ENCODE assay signal across 19 cellular contexts in genomic region chr20:16581241-16581640, GRCh38. TPM values are rescaled to one million over a fixed set of nuclear protein-coding genes. Genes with fewer than 3 reads are reported as not detected.
DNase-seq lines count a peak whose midpoint lies in the region; TF ChIP-seq lines count a peak whose summit lies in the region.
"Had no signal": no experiment of that assay in that cellular context is flagged by ENCODE, and none has a peak within 500 bp of the region (broad histone marks: within the 10 kb centered on the region; RNA-seq: fewer than 3 reads in every experiment).

No MANE protein-coding gene starts in this region.

- no peaks in the 10 kb centered on the region for H3K9me3 Mint-ChIP-seq in MCF 10A (ENCODE audit: unreplicated experiment)
- no peaks in the 10 kb centered on the region for H3K9me3 Mint-ChIP-seq in CD4-positive, alpha-beta memory T cell
- H3K9me3 Mint-ChIP-seq in activated CD4-positive, alpha-beta T cell treated with anti-CD3 and anti-CD28 coated beads, Interleukin-2, amount 10 ng/mL, durations not matched to agents 24 days and 14 days, result no peaks in the 10 kb centered on the region
- no peaks in the 10 kb centered on the region for H3K9me3 Mint-ChIP-seq in T-helper 2 cell treated with Interferon-gamma antibody and Interleukin-4, amounts not matched to agents 5 μg/mL and 100 μg/mL, for 36 hours
- H3K9me3 Mint-ChIP-seq: CD4-positive, alpha-beta T cell; GM23338 had no signal

- no peak overlapping the region for H2AFZ ChIP-seq in mammary epithelial cell (ENCODE audit: low read depth, low read length)
- no peak overlapping the region for H2AFZ ChIP-seq in hepatocyte
- H2AFZ ChIP-seq: GM23338 had no signal

- peak overlapping the region; percentile 6 for H3K27ac Mint-ChIP-seq in MCF 10A (ENCODE audit: low read depth, unreplicated experiment)
- no peak overlapping the region for H3K27ac Mint-ChIP-seq in CD4-positive, alpha-beta memory T cell
- no peak overlapping the region for H3K27ac Mint-ChIP-seq in activated CD4-positive, alpha-beta T cell treated with anti-CD3 and anti-CD28 coated beads, Interleukin-2, amount 10 ng/mL, durations not matched to agents 24 days and 14 days
- no peak overlapping the region for H3K27ac Mint-ChIP-seq in T-helper 2 cell treated with Interferon-gamma antibody and Interleukin-4, amounts not matched to agents 5 μg/mL and 100 μg/mL, for 36 hours
- H3K27ac Mint-ChIP-seq: CD4-positive, alpha-beta T cell; GM23338; HFFc6 had no signal

- H3K27me3 Mint-ChIP-seq in MCF 10A (ENCODE audit: insufficient read depth, unreplicated experiment), result no peaks in the 10 kb centered on the region
- peaks cover 5 to 7% of the 10 kb centered on the region in 2 donors for H3K27me3 Mint-ChIP-seq in CD4-positive, alpha-beta memory T cell
- peaks cover 17% of the 10 kb centered on the region for H3K27me3 Mint-ChIP-seq in activated CD4-positive, alpha-beta T cell treated with anti-CD3 and anti-CD28 coated beads, Interleukin-2, amount 10 ng/mL, durations not matched to agents 24 days and 14 days
- peaks cover 9% of the 10 kb centered on the region for H3K27me3 Mint-ChIP-seq in T-helper 2 cell treated with Interferon-gamma antibody and Interleukin-4, amounts not matched to agents 5 μg/mL and 100 μg/mL, for 36 hours (ENCODE audit: low read depth)

- H3K79me2 ChIP-seq in mammary epithelial cell (ENCODE audit: insufficient read depth, low read length) (no peaks in the 10 kb centered on the region), hepatocyte (no peaks in the 10 kb centered on the region)

- H3K4me2 ChIP-seq in mammary epithelial cell (ENCODE audit: insufficient read depth, low read depth, low read length) (no peak overlapping the region), hepatocyte (no peak overlapping the region)
- H3K4me2 ChIP-seq: A549, GM23338 had no signal

- BruUV-seq in MCF 10A (replicated peaks; lab: Mats Ljungman, UMichigan) (no TSS peak), mammary epithelial cell (replicated peaks; lab: Mats Ljungman, UMichigan) (no TSS peak)

- H3K27me3 ChIP-seq in mammary epithelial cell (ENCODE audit: insufficient read depth, low read length) (no peaks in the 10 kb centered on the region), colonic mucosa (no peaks in the 10 kb centered on the region), hepatocyte (no peaks in the 10 kb centered on the region), stomach smooth muscle (ENCODE audit: control insufficient read depth in 1 of 2, insufficient read depth in 2 of 2, low read length in 2 of 2) (no peaks in the 10 kb centered on the region)
- H3K27me3 ChIP-seq in CD4-positive, alpha-beta memory T cell (ENCODE audit: insufficient read depth, low read length), result no peaks in the 10 kb centered on the region

- no peaks in the 10 kb centered on the region for H3K9me3 ChIP-seq in mammary epithelial cell (replicated peaks; ENCODE audit: insufficient read depth, low read length)
- H3K9me3 ChIP-seq in colonic mucosa, result no peaks in the 10 kb centered on the region
- H3K9me3 ChIP-seq in hepatocyte (ENCODE audit: low read depth), result no peaks in the 10 kb centered on the region
- no peaks in the 10 kb centered on the region for H3K9me3 ChIP-seq in stomach smooth muscle (ENCODE audit: control insufficient read depth in 2 of 2, low read length in 2 of 2)
- no peaks in the 10 kb centered on the region for H3K9me3 ChIP-seq in CD4-positive, alpha-beta memory T cell (ENCODE audit: control insufficient read depth in 1 of 2, low read length in 2 of 2)
- H3K9me3 ChIP-seq: A549 had no signal

- H3K4me1 ChIP-seq in mammary epithelial cell (ENCODE audit: insufficient read depth, low read length) (peaks cover 18% of the 10 kb centered on the region), colonic mucosa (peaks cover 6% of the 10 kb centered on the region), hepatocyte (ENCODE audit: insufficient read depth) (peaks cover 4% of the 10 kb centered on the region), stomach smooth muscle (ENCODE audit: control insufficient read depth, insufficient read depth, low read length) (peaks cover 14% of the 10 kb centered on the region)
- no peaks in the 10 kb centered on the region for H3K4me1 ChIP-seq in CD4-positive, alpha-beta memory T cell (ENCODE audit: insufficient read depth, low read length)

- CTCF ChIA-PET in MCF 10A (lab: Yijun Ruan, JAX) (interaction anchor here (0.6 to 2.5 kb wide), 9 partner anchors 13 to 873 kb away, joined by 3 to 11 read pairs (median 3); no protein-coding TSS in a partner anchor), mammary epithelial cell (lab: Charles Lee; ENCODE audit: low non-redundant PET) (no interaction called here)
- CTCF ChIA-PET in CD4-positive, alpha-beta memory T cell (lab: Charles Lee; ENCODE audit: partially characterized antibody), result no interaction called here

- no peaks in the 10 kb centered on the region for H3K9me2 ChIP-seq in hepatocyte (replicated peaks; ENCODE audit: insufficient read depth)

- in situ Hi-C loops in mammary epithelial cell (cut with MboI; ENCODE audit: low sequenced_read_pairs in 2 of 2), result no loop called here

- DNase-seq in MCF 10A (ENCODE audit: unreplicated experiment), result no peak
- DNase-seq in mammary epithelial cell, result no peak
- DNase-seq in colonic mucosa, result no peak
- DNase-seq in hepatocyte (ENCODE audit: low spot score), result no peak
- DNase-seq in CD4-positive, alpha-beta memory T cell, result no peak
- no peak for DNase-seq in activated CD4-positive, alpha-beta T cell treated with anti-CD3 and anti-CD28 coated beads, Interleukin-2, amount 10 ng/mL, durations not matched to agents 24 days and 14 days
- DNase-seq in T-helper 2 cell treated with Interferon-gamma antibody and Interleukin-4, amounts not matched to agents 5 μg/mL and 100 μg/mL, for 36 hours (ENCODE audit: low spot score), result no peak
- DNase-seq: AML-193; CD4-positive, alpha-beta T cell; DMS79 treated with DMSO at 0.1 percent for 48 hours; GF-D8; H7; HFFc6 had no signal

- 94% methylated on average over 2 of the region's 2 CpGs for WGBS in mammary epithelial cell (ENCODE audit: low coverage, missing lambda C conversion rate)
- 96% methylated on average over 2 of the region's 2 CpGs for WGBS in hepatocyte (ENCODE audit: low lambda C conversion rate, missing lambda C conversion rate)

- H3K9ac ChIP-seq in mammary epithelial cell (ENCODE audit: insufficient read depth, low read length) (no peak overlapping the region), colonic mucosa (ENCODE audit: low read depth in 2 of 2, low read length in 2 of 2) (no peak overlapping the region), stomach smooth muscle (ENCODE audit: low read length in 2 of 2) (no peak overlapping the region)

- H3K36me3 ChIP-seq in mammary epithelial cell (ENCODE audit: insufficient read depth, low read length), result no peaks in the 10 kb centered on the region
- no peaks in the 10 kb centered on the region for H3K36me3 ChIP-seq in colonic mucosa
- no peaks in the 10 kb centered on the region for H3K36me3 ChIP-seq in hepatocyte (replicated peaks; ENCODE audit: insufficient read depth, low read depth)
- no peaks in the 10 kb centered on the region for H3K36me3 ChIP-seq in stomach smooth muscle (ENCODE audit: control insufficient read depth in 2 of 2, insufficient read depth in 2 of 2, low read length in 2 of 2)
- H3K36me3 ChIP-seq in CD4-positive, alpha-beta memory T cell (ENCODE audit: insufficient read depth, low read length), result no peaks in the 10 kb centered on the region

- intact Hi-C loops in MCF 10A (cut with micrococcal nuclease) (loop anchor here (2.0 kb wide), 2 partner anchors 34 to 150 kb away; partner anchors contain the start of gene SNRPB2), mammary epithelial cell (cut with micrococcal nuclease) (no loop called here), colonic mucosa (cut with DNase I) (no loop called here)
- intact Hi-C loops in CD4-positive, alpha-beta memory T cell (cut with micrococcal nuclease), result no loop called here
- intact Hi-C loops in activated CD4-positive, alpha-beta T cell treated with anti-CD3 and anti-CD28 coated beads, Interleukin-2, amount 10 ng/mL, durations not matched to agents 24 days and 14 days (cut with micrococcal nuclease), result no loop called here

- POLR2A ChIA-PET in MCF 10A (lab: Yijun Ruan, JAX), result interaction anchor here (0.6 to 3.9 kb wide), 13 partner anchors 10 to 150 kb away, joined by 3 to 35 read pairs (median 4); no protein-coding TSS in a partner anchor
- POLR2A ChIA-PET in CD4-positive, alpha-beta memory T cell (lab: Charles Lee; ENCODE audit: partially characterized antibody), result no interaction called here

- H3K36me3 Mint-ChIP-seq in MCF 10A (ENCODE audit: insufficient read depth, unreplicated experiment), result no peaks in the 10 kb centered on the region
- H3K36me3 Mint-ChIP-seq in CD4-positive, alpha-beta memory T cell, result no peaks in the 10 kb centered on the region
- H3K36me3 Mint-ChIP-seq in activated CD4-positive, alpha-beta T cell treated with anti-CD3 and anti-CD28 coated beads, Interleukin-2, amount 10 ng/mL, durations not matched to agents 24 days and 14 days (ENCODE audit: low read depth), result no peaks in the 10 kb centered on the region
- H3K36me3 Mint-ChIP-seq in T-helper 2 cell treated with Interferon-gamma antibody and Interleukin-4, amounts not matched to agents 5 μg/mL and 100 μg/mL, for 36 hours (ENCODE audit: low read depth), result no peaks in the 10 kb centered on the region

- peaks cover 23% of the 10 kb centered on the region for H3K4me1 Mint-ChIP-seq in MCF 10A (ENCODE audit: insufficient read depth, unreplicated experiment)
- H3K4me1 Mint-ChIP-seq in CD4-positive, alpha-beta memory T cell, result peaks cover 0 to 1% (median 0%) of the 10 kb centered on the region in 4 donors
- no peaks in the 10 kb centered on the region for H3K4me1 Mint-ChIP-seq in activated CD4-positive, alpha-beta T cell treated with anti-CD3 and anti-CD28 coated beads, Interleukin-2, amount 10 ng/mL, durations not matched to agents 24 days and 14 days
- H3K4me1 Mint-ChIP-seq in T-helper 2 cell treated with Interferon-gamma antibody and Interleukin-4, amounts not matched to agents 5 μg/mL and 100 μg/mL, for 36 hours (ENCODE audit: low read depth), result no peaks in the 10 kb centered on the region

- dilution Hi-C loops in mammary epithelial cell (cut with HindIII; ENCODE audit: low sequenced_read_pairs), result no loop called here

- H3K4me3 Mint-ChIP-seq in MCF 10A (ENCODE audit: unreplicated experiment), result peak overlapping the region; percentile 30
- no peak overlapping the region for H3K4me3 Mint-ChIP-seq in CD4-positive, alpha-beta memory T cell
- H3K4me3 Mint-ChIP-seq in activated CD4-positive, alpha-beta T cell treated with anti-CD3 and anti-CD28 coated beads, Interleukin-2, amount 10 ng/mL, durations not matched to agents 24 days and 14 days, result no peak overlapping the region
- no peak overlapping the region for H3K4me3 Mint-ChIP-seq in T-helper 2 cell treated with Interferon-gamma antibody and Interleukin-4, amounts not matched to agents 5 μg/mL and 100 μg/mL, for 36 hours
- H3K4me3 Mint-ChIP-seq: CD4-positive, alpha-beta T cell; GM23338; HFFc6 had no signal

- H3K27ac ChIP-seq in mammary epithelial cell (ENCODE audit: insufficient read depth, low read depth, low read length) (no peak overlapping the region), colonic mucosa (peak overlapping the region; percentile 64), hepatocyte (peak overlapping the region; percentile 40), stomach smooth muscle (ENCODE audit: low read length) (peak overlapping the region; percentile 18)
- H3K27ac ChIP-seq in CD4-positive, alpha-beta memory T cell (ENCODE audit: low read depth, low read length), result no peak overlapping the region
- H3K27ac ChIP-seq: 22Rv1, A549, C4-2B, HL-60 had no signal

- H3K4me3 ChIP-seq in mammary epithelial cell (replicated peaks in 1 of 3; ENCODE audit: insufficient read depth in 1 of 3, low read depth in 2 of 3, low read length in 3 of 3) (no peak overlapping the region), colonic mucosa (no peak overlapping the region), hepatocyte (no peak overlapping the region), stomach smooth muscle (ENCODE audit: low read length in 2 of 2) (no peak overlapping the region)
- H3K4me3 ChIP-seq in CD4-positive, alpha-beta memory T cell (ENCODE audit: low read length in 2 of 2), result no peak overlapping the region
- H3K4me3 ChIP-seq: A549, GM23338 had no signal

- TF ChIP-seq CTCF in MCF 10A (IDR thresholded peaks at IDR 0.05; ENCODE audit: unreplicated experiment), result no peak
- no peak for TF ChIP-seq CTCF in mammary epithelial cell (conservative IDR thresholded peaks at IDR 0.05 in 1 of 2, IDR thresholded peaks at IDR 0.05 in 1 of 2; ENCODE audit: extremely low read depth in 1 of 2, insufficient read depth in 1 of 2, low read depth in 1 of 2, low read length in 2 of 2)
- no peak for TF ChIP-seq CTCF in colonic mucosa (IDR thresholded peaks at IDR 0.05)
- TF ChIP-seq CTCF in hepatocyte (IDR thresholded peaks at IDR 0.05; ENCODE audit: poor library complexity), result no peak

- H4K20me1 ChIP-seq in mammary epithelial cell (ENCODE audit: insufficient read depth, low read length), result no peaks in the 10 kb centered on the region
- H4K20me1 ChIP-seq in hepatocyte (ENCODE audit: insufficient read depth, poor library complexity, severe bottlenecking), result no peaks in the 10 kb centered on the region

RNA-seq across cellular contexts. Expression of gene KIF16B, which starts 8.0 kb away (rescaled TPM):
- total RNA-seq in MCF 10A (2022) (14.8 and 15.8 TPM in 2 replicates), mammary epithelial cell (10 to 100 TPM; 12.2 to 15.0 TPM), colonic mucosa (10 to 100 TPM; 41.6 to 68.7 TPM), hepatocyte (18.3 and 21.8 TPM in 2 replicates)
- polyA plus RNA-seq in mammary epithelial cell (4.6 TPM), hepatocyte (8.5 and 9.3 TPM in 2 replicates)
- 9.1 TPM for polyA minus RNA-seq in mammary epithelial cell
- 10 to 100 TPM; 12.0 TPM for total RNA-seq in CD4-positive, alpha-beta memory T cell
- 1 to 10 TPM; 3.2 to 8.0 TPM for polyA plus RNA-seq in CD4-positive, alpha-beta memory T cell
- total RNA-seq in activated CD4-positive, alpha-beta T cell treated with anti-CD3 and anti-CD28 coated beads, Interleukin-2, amount 10 ng/mL, durations not matched to agents 24 days and 14 days, result 7.5 and 8.1 TPM in 2 replicates

Comparison
In these comparisons a context has a peak if more than half of its experiments do, and no peak if none do; other contexts are left out.
1. H3K27ac ChIP-seq: peak in colonic mucosa (single experiment), hepatocyte (single experiment) and stomach smooth muscle (single experiment); none in mammary epithelial cell (single experiment) and CD4-positive, alpha-beta memory T cell (single experiment).